ENCODE assay signal across 13 cellular contexts in the genomic region with DNA sequence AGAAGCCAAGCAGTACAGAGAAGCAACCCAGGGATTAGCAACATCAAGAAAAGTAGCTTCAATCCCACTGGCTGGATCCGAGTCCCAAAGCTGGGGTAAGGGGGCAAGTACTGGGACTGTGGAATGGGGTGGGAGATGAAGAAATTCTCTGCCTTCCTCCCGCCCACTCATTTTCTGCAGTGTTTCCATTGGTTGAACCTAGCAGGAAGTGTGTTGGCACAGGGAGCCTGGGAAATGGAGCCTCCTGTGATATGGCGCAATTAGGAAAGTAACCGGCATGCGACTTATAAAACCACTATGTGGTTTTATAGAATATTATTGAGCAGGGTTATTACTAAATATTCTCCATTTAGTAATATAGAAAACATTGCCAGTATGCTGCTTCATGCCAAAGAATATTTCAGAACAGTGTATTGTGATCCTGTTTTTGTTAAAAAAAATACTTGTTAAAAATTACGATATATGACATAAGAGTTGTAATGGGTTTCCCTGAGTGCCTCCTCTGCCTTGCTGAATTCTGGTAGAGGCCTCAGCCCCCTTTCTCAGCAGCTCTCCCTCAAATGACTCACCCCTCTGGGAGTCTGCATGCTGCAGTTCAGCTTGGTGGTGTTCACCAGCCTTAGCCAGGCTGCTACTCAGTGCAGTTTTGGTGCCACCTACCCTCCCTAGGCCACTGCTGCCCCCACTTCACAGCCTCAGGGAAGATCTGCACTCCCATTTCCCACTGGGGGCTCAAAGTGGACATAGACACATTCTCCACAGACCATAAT.
DNase-seq lines count a peak whose midpoint lies in the region; ATAC-seq and TF ChIP-seq lines count a peak whose summit lies in the region.
"Had no signal": no experiment of that assay in that cellular context is flagged by ENCODE, and none has a peak within 500 bp of the region (broad histone marks: within the 10 kb centered on the region; RNA-seq: fewer than 3 reads in every experiment).

No MANE protein-coding gene starts in this region.

- no peak for TF ChIP-seq POLR2A in vagina (IDR thresholded peaks at IDR 0.05)

- H3K27me3 ChIP-seq in cardiac muscle cell (no peaks in the 10 kb centered on the region), foreskin keratinocyte (no peaks in the 10 kb centered on the region), vagina (no peaks in the 10 kb centered on the region), aorta (ENCODE audit: control insufficient read depth in 1 of 2, insufficient read depth in 2 of 2, low read length in 1 of 2) (no peaks in the 10 kb centered on the region)

- H3K4me1 ChIP-seq in cardiac muscle cell (ENCODE audit: low read depth) (no peaks in the 10 kb centered on the region), foreskin keratinocyte (peaks cover 25% of the 10 kb centered on the region), vagina (no peaks in the 10 kb centered on the region), aorta (ENCODE audit: control insufficient read depth in 1 of 2, insufficient read depth in 2 of 2, low read length in 2 of 2) (no peaks in the 10 kb centered on the region)

- TF ChIP-seq CTCF in cardiac muscle cell (IDR thresholded peaks at IDR 0.05; ENCODE audit: low read depth, low read length) (no peak), foreskin keratinocyte (conservative IDR thresholded peaks at IDR 0.05) (no peak), vagina (IDR thresholded peaks at IDR 0.05) (no peak)

- no peaks in the 10 kb centered on the region for H3K9me3 ChIP-seq in cardiac muscle cell (ENCODE audit: low read depth)
- H3K9me3 ChIP-seq in vagina: no peaks in the 10 kb centered on the region
- H3K9me3 ChIP-seq in aorta (ENCODE audit: control insufficient read depth, low read length): no peaks in the 10 kb centered on the region

- H3K4me3 ChIP-seq in cardiac muscle cell (no peak overlapping the region), vagina (no peak overlapping the region), aorta (ENCODE audit: low read length in 2 of 2) (no peak overlapping the region)

- DNase-seq in cardiac muscle cell (ENCODE audit: low read depth in 1 of 2, low spot score in 1 of 2) (peak in 1 of 2 donors; percentile 92), Right ventricle myocardium inferior (ENCODE audit: missing footprints) (no peak), T1000 (lab: John Stamatoyannopoulos, UW) (peak; percentile 24), foreskin keratinocyte (no peak), vagina (ENCODE audit: extremely low spot score in 2 of 2) (peak; percentile 54 to 64), NCI-H1694 (lab: John Stamatoyannopoulos, UW) (no peak), aorta (no peak)
- DNase-seq: anterior cingulate cortex, GF-D8, GOT3, KBM-7, NCI-H2171 had no signal

- 89 to 95% methylated on average over 6 of the region's 6 CpGs for WGBS in aorta, 2 donors

- ATAC-seq in Right ventricle myocardium inferior (no peak), foreskin keratinocyte (peak; percentile 63), HG03045 (IDR thresholded peaks at IDR 0.05; ENCODE audit: unreplicated experiment) (no peak), aorta (ENCODE audit: low FRiP score) (no peak)

- H3K36me3 ChIP-seq in cardiac muscle cell (peaks cover 38% of the 10 kb centered on the region), vagina (no peaks in the 10 kb centered on the region), aorta (ENCODE audit: control insufficient read depth in 1 of 2, insufficient read depth in 2 of 2, low read length in 1 of 2) (peaks cover 0 to 6% of the 10 kb centered on the region in 2 donors)

- H3K27ac ChIP-seq in cardiac muscle cell (peak overlapping the region; percentile 24), foreskin keratinocyte (no peak overlapping the region), vagina (no peak overlapping the region), aorta (ENCODE audit: low read depth in 1 of 2, low read length in 2 of 2) (no peak overlapping the region)

- intact Hi-C loops in Right ventricle myocardium inferior (cut with DNase I): no loop called here
- intact Hi-C loops in vagina (cut with DNase I): no loop called here
- intact Hi-C loops in aorta (cut with DNase I): no loop called here

Comparison
In these comparisons a context has a peak if more than half of its experiments do, and no peak if none do; other contexts are left out.
1. DNase-seq: peak in T1000 (single experiment) and vagina (2 of 2); none in Right ventricle myocardium inferior (single experiment), foreskin keratinocyte (0 of 2), NCI-H1694 (single experiment) and aorta (0 of 2).